ENCODE assay signal across 34 cellular contexts in the genomic region with DNA sequence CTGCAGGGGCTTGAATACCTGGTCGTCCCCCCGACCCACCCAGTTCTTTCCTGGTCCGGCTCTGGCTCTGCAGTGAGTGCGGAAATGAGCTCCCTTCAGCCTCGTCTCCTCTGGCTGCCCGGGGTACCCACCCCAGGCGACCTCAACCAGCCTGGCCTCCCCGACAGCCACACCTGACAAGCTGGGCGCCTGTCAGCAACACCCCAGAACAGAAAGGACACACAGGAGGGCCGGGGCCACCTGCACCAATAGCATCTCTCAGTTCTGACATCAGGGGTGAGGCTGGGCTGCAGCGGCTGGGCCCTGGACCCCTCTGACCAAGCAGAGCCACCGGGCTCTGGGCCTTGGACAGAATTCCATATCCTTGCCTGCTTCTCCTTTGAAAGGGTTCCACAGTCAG. TPM values are rescaled to one million over a fixed set of nuclear protein-coding genes. Genes with fewer than 3 reads are reported as not detected.
"Had no signal": no experiment of that assay in that cellular context is flagged by ENCODE, and none has a peak within 500 bp of the region (broad histone marks: within the 10 kb centered on the region; RNA-seq: fewer than 3 reads in every experiment).

No MANE protein-coding gene starts in this region.

- H3K4me3 ChIP-seq: adrenal gland, body of pancreas, breast epithelium had no signal

- ATAC-seq: activated CD8-positive, alpha-beta T cell treated with anti-CD3 and anti-CD28 coated beads for 36 hours; activated naive CD4-positive, alpha-beta T cell treated with anti-CD3 and anti-CD28 coated beads, Interleukin-2, amount 50 U/mL, for 72 hours; activated T-cell treated with anti-CD3 and anti-CD28 coated beads, Interleukin-2, amount 50 U/mL, for 4 hours; activated T-cell treated with anti-CD3 and anti-CD28 coated beads, Interleukin-2, amount 50 U/mL, for 72 hours; activated T-helper 17 cell treated with anti-CD3 and anti-CD28 coated beads, Interleukin-2, amount 50 U/mL, for 72 hours; body of pancreas had no signal

- H3K27ac ChIP-seq: adrenal gland, body of pancreas, brain microvascular endothelial cell, breast epithelium, VCaP had no signal

- DNase-seq: activated B cell treated with CpG ODN at 0.5 μM for 24 hours; activated CD4-positive, alpha-beta memory T cell treated with anti-CD3 and anti-CD28 coated beads for 36 hours; activated CD4-positive, alpha-beta T cell treated with anti-CD3 and anti-CD28 coated beads for 4 hours; activated CD4-positive, alpha-beta T cell treated with anti-CD3 and anti-CD28 coated beads, Interleukin-2, amount 10 ng/mL, durations not matched to agents 24 days and 14 days; activated CD4-positive, alpha-beta T cell treated with anti-CD3 and anti-CD28 coated beads, Interleukin-2, amount 50 U/mL, for 1 hour; activated CD4-positive, alpha-beta T cell treated with anti-CD3 and anti-CD28 coated beads, Interleukin-2, amount 50 U/mL, for 4 hours; activated CD4-positive, CD25-positive, alpha-beta regulatory T cell treated with anti-CD3 and anti-CD28 coated beads, Interleukin-2, amount 50 U/mL, for 72 hours; activated CD8-positive, alpha-beta memory T cell treated with anti-CD3 and anti-CD28 coated beads, Interleukin-2, amount 50 U/mL, for 4 hours; activated CD8-positive, alpha-beta T cell treated with anti-CD3 and anti-CD28 coated beads for 36 hours; activated effector memory CD4-positive, alpha-beta T cell treated with anti-CD3 and anti-CD28 coated beads, Interleukin-2, amount 50 U/mL, for 16 hours; activated gamma-delta T cell treated with Interleukin-2 at 50 U/mL for 16 hours; activated naive CD4-positive, alpha-beta T cell; activated naive CD4-positive, alpha-beta T cell treated with anti-CD3 and anti-CD28 coated beads for 36 hours; activated naive CD4-positive, alpha-beta T cell treated with anti-CD3 and anti-CD28 coated beads, Interleukin-2, amount 50 U/mL, for 16 hours; activated naive CD8-positive, alpha-beta T cell treated with anti-CD3 and anti-CD28 coated beads for 36 hours; activated T-cell treated with anti-CD3 and anti-CD28 coated beads for 4 hours; activated T-cell treated with anti-CD3 and anti-CD28 coated beads, Interleukin-2, amount 50 U/mL, for 1 hour; activated T-cell treated with anti-CD3 and anti-CD28 coated beads, Interleukin-2, amount 50 U/mL, for 4 hours; activated T-cell treated with anti-CD3 and anti-CD28 coated beads, Interleukin-2, amount 50 U/mL, for 72 hours; adrenal gland; amniotic stem cell; aorta; body of pancreas; brain microvascular endothelial cell; central memory CD4-positive, alpha-beta T cell; T-helper 2 cell; T-helper 9 cell had no signal

- H3K4me1 ChIP-seq: body of pancreas, breast epithelium had no signal

- H3K9me3 ChIP-seq: adrenal gland, body of pancreas, breast epithelium had no signal

- H3K27me3 ChIP-seq: adrenal gland, body of pancreas, brain microvascular endothelial cell, breast epithelium had no signal

RNA-seq across cellular contexts. Expression of gene TM6SF2, which starts 27.5 kb away (rescaled TPM):
- total RNA-seq: activated B cell treated with CpG ODN at 0.5 μM for 24 hours; activated CD4-positive, alpha-beta memory T cell treated with anti-CD3 and anti-CD28 coated beads for 36 hours; activated CD4-positive, alpha-beta T cell treated with anti-CD3 and anti-CD28 coated beads, Interleukin-2, amount 10 ng/mL, durations not matched to agents 24 days and 14 days; activated CD8-positive, alpha-beta memory T cell treated with anti-CD3 and anti-CD28 coated beads for 36 hours; activated CD8-positive, alpha-beta T cell treated with anti-CD3 and anti-CD28 coated beads for 36 hours; activated naive CD4-positive, alpha-beta T cell treated with anti-CD3 and anti-CD28 coated beads for 36 hours; activated naive CD4-positive, alpha-beta T cell treated with anti-CD3 and anti-CD28 coated beads, Interleukin-2, amount 50 U/mL, for 72 hours; activated naive CD8-positive, alpha-beta T cell treated with anti-CD3 and anti-CD28 coated beads for 36 hours; activated T-cell treated with anti-CD3 and anti-CD28 coated beads, Interleukin-2, amount 50 U/mL, for 4 hours; activated T-cell treated with anti-CD3 and anti-CD28 coated beads, Interleukin-2, amount 50 U/mL, for 72 hours; activated T-helper 1 cell treated with anti-CD3 and anti-CD28 coated beads, Interleukin-12 subunit alpha, Interleukin-12 subunit beta, Interleukin-2, Interleukin-4 antibody, amounts not matched to agents 30 ng/mL and 10 ng/mL and 1 ng/mL, durations not matched to agents 14 hours and 24 hours and 36 hours; activated T-helper 17 cell treated with anti-CD3 and anti-CD28 coated beads, Interleukin-2, amount 50 U/mL, for 72 hours; body of pancreas; cerebellum had no signal
